16 cellular contexts compared by ENCODE assay signal in the genomic region with DNA sequence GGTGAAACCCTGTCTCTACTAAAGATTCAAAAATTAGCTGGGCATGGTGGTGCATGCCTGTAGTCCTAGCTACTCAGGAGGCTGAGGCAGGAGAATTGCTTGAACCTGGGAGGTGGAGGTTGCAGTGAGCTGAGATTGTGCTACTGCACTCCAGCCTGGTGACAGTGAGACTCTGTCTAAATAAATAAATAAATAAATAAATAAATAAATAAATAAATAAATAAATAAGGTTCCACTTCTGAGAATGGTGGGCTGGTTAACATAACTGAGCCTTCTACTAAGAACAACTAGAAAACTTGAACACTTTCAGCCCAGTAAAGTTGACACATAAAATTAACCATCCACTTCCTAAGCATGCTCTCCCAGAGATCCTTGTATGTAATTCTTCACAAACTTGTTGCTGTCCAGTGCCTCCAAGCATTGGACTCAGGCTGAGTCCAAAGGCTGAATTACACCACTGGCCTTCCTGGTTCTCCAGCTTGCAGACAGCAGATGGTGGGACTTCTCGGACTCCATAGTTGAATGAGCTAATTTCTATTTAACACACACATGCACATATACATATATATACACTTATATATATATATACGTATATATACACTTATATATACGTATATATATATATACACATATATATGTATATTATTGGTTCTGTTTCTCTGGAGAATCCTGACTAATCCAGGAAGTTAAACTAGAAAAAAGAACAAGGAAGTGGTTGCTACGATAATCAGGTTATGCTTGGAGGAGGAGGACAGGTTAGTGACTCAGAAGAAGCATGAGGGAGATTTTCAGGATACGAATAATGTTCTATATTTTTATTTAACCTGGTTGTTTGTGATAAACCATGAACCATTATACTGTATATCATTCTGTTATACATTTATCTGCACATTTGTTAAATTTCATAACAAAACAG.
DNase-seq lines count a peak whose midpoint lies in the region; ATAC-seq and TF ChIP-seq lines count a peak whose summit lies in the region.
"Had no signal": no experiment of that assay in that cellular context is flagged by ENCODE, and none has a peak within 500 bp of the region (broad histone marks: within the 10 kb centered on the region; RNA-seq: fewer than 3 reads in every experiment).

No MANE protein-coding gene starts in this region.

- peak overlapping the region; percentile 38 for H3K27ac ChIP-seq in colonic mucosa
- H3K27ac ChIP-seq in liver (ENCODE audit: low read depth in 1 of 2, low read length in 2 of 2), result no peak overlapping the region
- H3K27ac ChIP-seq in RWPE1, result no peak overlapping the region
- H3K27ac ChIP-seq: neural progenitor cell, tibial artery had no signal

- no peak overlapping the region for H3K9ac ChIP-seq in colonic mucosa (ENCODE audit: low read depth in 2 of 2, low read length in 2 of 2)
- H3K9ac ChIP-seq in liver (ENCODE audit: low read depth in 1 of 2, low read length in 2 of 2), result no peak overlapping the region
- H3K9ac ChIP-seq: neural progenitor cell had no signal

- CTCF ChIA-PET in RWPE1 (lab: Yijun Ruan, JAX), result no interaction called here

- DNase-seq in ELR (ENCODE audit: low read depth) (peak; percentile 37), NCI-H2196 (lab: John Stamatoyannopoulos, UW; ENCODE audit: unreplicated experiment) (peak; percentile 51), colonic mucosa (peak; percentile 47), KBM-7 (no peak), RWPE1 (ENCODE audit: low spot score) (no peak), NCI-H524 treated with DMSO at 0.1 percent for 48 hours (lab: John Stamatoyannopoulos, UW) (no peak)
- DNase-seq: activated CD4-positive, alpha-beta T cell treated with anti-CD3 and anti-CD28 coated beads, Interleukin-2, amount 10 ng/mL, durations not matched to agents 24 days and 14 days; activated naive CD4-positive, alpha-beta T cell treated with anti-CD3 and anti-CD28 coated beads for 36 hours; erythroblast; H7; NCI-H1694; tibial artery had no signal

- H3K4me1 ChIP-seq in colonic mucosa, result no peaks in the 10 kb centered on the region
- no peaks in the 10 kb centered on the region for H3K4me1 ChIP-seq in liver (ENCODE audit: control insufficient read depth in 4 of 4, insufficient read depth in 4 of 4, low read length in 3 of 4)
- H3K4me1 ChIP-seq: neural progenitor cell had no signal

- no peak for TF ChIP-seq RAD21 in liver (IDR thresholded peaks at IDR 0.05)

- TF ChIP-seq CTCF in colonic mucosa (IDR thresholded peaks at IDR 0.05) (no peak), liver (IDR thresholded peaks at IDR 0.05; ENCODE audit: low read depth, low read length, missing input control) (no peak), RWPE1 (conservative IDR thresholded peaks at IDR 0.05; ENCODE audit: low read depth) (no peak)

- H3K27me3 ChIP-seq in colonic mucosa (no peaks in the 10 kb centered on the region), liver (ENCODE audit: control insufficient read depth in 4 of 4, insufficient read depth in 4 of 4, low read length in 3 of 4) (no peaks in the 10 kb centered on the region)
- H3K27me3 ChIP-seq: neural progenitor cell had no signal

- no peak for ATAC-seq in HG02981 (IDR thresholded peaks at IDR 0.05; ENCODE audit: unreplicated experiment)
- ATAC-seq: stimulated activated memory B cell treated with anti-CD40 and anti-IgM and Interleukin-4, amounts not matched to agents 10 μg/mL and 1 μg/mL and 100 μg/mL, for 72 hours had no signal

- in situ Hi-C loops in KBM-7 (cut with MboI; ENCODE audit: low pct_unique_long_range_greater_than_20kb, low sequenced_read_pairs), result no loop called here

- no peak overlapping the region for H3K4me3 ChIP-seq in colonic mucosa
- no peak overlapping the region for H3K4me3 ChIP-seq in liver (ENCODE audit: low read depth in 1 of 3, low read length in 3 of 3)
- H3K4me3 ChIP-seq: neural progenitor cell had no signal

- H3K36me3 ChIP-seq in colonic mucosa (no peaks in the 10 kb centered on the region), liver (ENCODE audit: control insufficient read depth in 4 of 4, insufficient read depth in 3 of 4, low read depth in 1 of 4, low read length in 3 of 4) (no peaks in the 10 kb centered on the region)
- H3K36me3 ChIP-seq: neural progenitor cell, tibial artery had no signal

- 71% methylated on average over 5 of the region's 5 CpGs for WGBS in liver

- H3K9me3 ChIP-seq in colonic mucosa, result no peaks in the 10 kb centered on the region
- H3K9me3 ChIP-seq in liver (ENCODE audit: control insufficient read depth in 4 of 4, low read length in 3 of 4), result no peaks in the 10 kb centered on the region
- H3K9me3 ChIP-seq: tibial artery had no signal

- intact Hi-C loops in colonic mucosa (cut with DNase I), result loop anchor here (10.0 kb wide), 1 partner anchor 638 kb away; no protein-coding TSS in a partner anchor

- POLR2A ChIA-PET in RWPE1 (lab: Yijun Ruan, JAX; ENCODE audit: low non-redundant PET), result no interaction called here

TF ChIP-seq in liver, 16 proteins besides CTCF, POLR2A, EP300 and RAD21:
- TF ChIP-seq GABPA (IDR thresholded peaks at IDR 0.05 in 1 of 2, conservative IDR thresholded peaks at IDR 0.05 in 1 of 2) (no peak), HNF4A (conservative IDR thresholded peaks at IDR 0.05) (peak; percentile 70 to 74)

Comparison
In these comparisons a context has a peak if more than half of its experiments do, and no peak if none do; other contexts are left out.
1. DNase-seq: peak in ELR (single experiment), NCI-H2196 (single experiment) and colonic mucosa (single experiment); none in KBM-7 (single experiment), RWPE1 (single experiment) and NCI-H524 treated with DMSO at 0.1 percent for 48 hours (single experiment).